In genomic region chr11:35487532-35488078, GRCh38 we compare ENCODE assay signal across 1 cellular context.
A peak's percentile ranks its signal among the peaks of the same experiment; 100 is the strongest.
TF ChIP-seq lines count a peak whose summit lies in the region.

No MANE protein-coding gene starts in this region.

TF ChIP-seq in K562, 482 proteins besides CTCF, POLR2A, EP300 and RAD21 (continued from another document):
- no peak for TF ChIP-seq TEAD4 (IDR thresholded peaks at IDR 0.05; ENCODE audit: low read length)
- TF ChIP-seq TEAD4 (CRISPR knock-in tag; IDR thresholded peaks at IDR 0.05; ENCODE audit: borderline replicate concordance): no peak
- TF ChIP-seq SETDB1 (IDR thresholded peaks at IDR 0.05; ENCODE audit: low read length): no peak
- peak; percentile 65 for TF ChIP-seq RBM25 (IDR thresholded peaks at IDR 0.05; ENCODE audit: low read depth, low read length, severe bottlenecking)
